In genomic region chr1:94919241-94920030, GRCh38 we compare ENCODE assay signal across 12 cellular contexts. TPM values are rescaled to one million over a fixed set of nuclear protein-coding genes. Genes with fewer than 3 reads are reported as not detected.
A peak's percentile ranks its signal among the peaks of the same experiment; 100 is the strongest.
DNase-seq lines count a peak whose midpoint lies in the region; ATAC-seq and TF ChIP-seq lines count a peak whose summit lies in the region.
"Had no signal": no experiment of that assay in that cellular context is flagged by ENCODE, and none has a peak within 500 bp of the region (broad histone marks: within the 10 kb centered on the region; RNA-seq: fewer than 3 reads in every experiment).

No MANE protein-coding gene starts in this region.

- H3K9me3 ChIP-seq in duodenal mucosa (ENCODE audit: control insufficient read depth in 1 of 2, low read length in 2 of 2) (no peaks in the 10 kb centered on the region), uterus (no peaks in the 10 kb centered on the region)

- no peak for ATAC-seq in activated CD4-positive, alpha-beta T cell treated with anti-CD3 and anti-CD28 coated beads for 36 hours
- ATAC-seq in GM21390 (IDR thresholded peaks at IDR 0.05; ENCODE audit: unreplicated experiment), result no peak

- H3K4me3 ChIP-seq in duodenal mucosa (ENCODE audit: low read depth in 1 of 2, low read length in 2 of 2), result peak overlapping the region; percentile 12 to 29
- no peak overlapping the region for H3K4me3 ChIP-seq in uterus

- TF ChIP-seq POLR2A in uterus (IDR thresholded peaks at IDR 0.05) (no peak), erythroblast (IDR thresholded peaks at IDR 0.05; ENCODE audit: low read length) (no peak)

- peaks cover 32 to 47% of the 10 kb centered on the region in 2 donors for H3K4me1 ChIP-seq in duodenal mucosa (ENCODE audit: control insufficient read depth in 1 of 2, insufficient read depth in 2 of 2, low read length in 2 of 2)
- H3K4me1 ChIP-seq in uterus, result peaks cover 15 to 18% of the 10 kb centered on the region in 2 donors

- H3K36me3 ChIP-seq in duodenal mucosa (ENCODE audit: control insufficient read depth in 1 of 2, insufficient read depth in 2 of 2, low read length in 2 of 2) (peaks cover 0 to 4% of the 10 kb centered on the region in 2 donors), uterus (no peaks in the 10 kb centered on the region)
- H3K36me3 ChIP-seq: WERI-Rb-1 had no signal

- H3K27me3 ChIP-seq in duodenal mucosa (ENCODE audit: control insufficient read depth in 1 of 2, insufficient read depth in 2 of 2, low read length in 2 of 2) (no peaks in the 10 kb centered on the region), uterus (no peaks in the 10 kb centered on the region)

- H3K27ac Mint-ChIP-seq in activated CD4-positive, alpha-beta T cell treated with anti-CD3 and anti-CD28 coated beads, Interleukin-2, amount 10 ng/mL, durations not matched to agents 24 days and 14 days, result peak overlapping the region; percentile 39
- H3K27ac Mint-ChIP-seq in activated CD4-positive, alpha-beta T cell treated with anti-CD3 and anti-CD28 coated beads for 36 hours, result no peak overlapping the region
- peak overlapping the region; percentile 62 for H3K27ac Mint-ChIP-seq in mesothelial cell of epicardium

- DNase-seq in activated CD4-positive, alpha-beta T cell treated with anti-CD3 and anti-CD28 coated beads, Interleukin-2, amount 10 ng/mL, durations not matched to agents 24 days and 14 days, result no peak
- DNase-seq in activated CD4-positive, alpha-beta T cell treated with anti-CD3 and anti-CD28 coated beads for 36 hours, result no peak
- no peak for DNase-seq in mesothelial cell of epicardium (ENCODE audit: low spot score in 2 of 2, unreplicated experiment in 2 of 2)
- no peak for DNase-seq in uterus
- DNase-seq in activated CD4-positive, CD25-positive, alpha-beta regulatory T cell (lab: John Stamatoyannopoulos, UW), result no peak
- no peak for DNase-seq in erythroblast (lab: John Stamatoyannopoulos, UW)
- DNase-seq: activated effector memory CD4-positive, alpha-beta T cell treated with Interleukin-2 at 50 U/mL for 16 hours; head of caudate nucleus; SHP77; WERI-Rb-1 had no signal

- no peak overlapping the region for H3K4me3 Mint-ChIP-seq in activated CD4-positive, alpha-beta T cell treated with anti-CD3 and anti-CD28 coated beads, Interleukin-2, amount 10 ng/mL, durations not matched to agents 24 days and 14 days
- H3K4me3 Mint-ChIP-seq in activated CD4-positive, alpha-beta T cell treated with anti-CD3 and anti-CD28 coated beads for 36 hours, result no peak overlapping the region
- H3K4me3 Mint-ChIP-seq in mesothelial cell of epicardium, result no peak overlapping the region

- CTCF ChIA-PET in activated CD4-positive, alpha-beta T cell treated with anti-CD3 and anti-CD28 coated beads for 36 hours (lab: Charles Lee), result no interaction called here

- no peaks in the 10 kb centered on the region for H3K9me3 Mint-ChIP-seq in activated CD4-positive, alpha-beta T cell treated with anti-CD3 and anti-CD28 coated beads, Interleukin-2, amount 10 ng/mL, durations not matched to agents 24 days and 14 days
- H3K9me3 Mint-ChIP-seq in activated CD4-positive, alpha-beta T cell treated with anti-CD3 and anti-CD28 coated beads for 36 hours (ENCODE audit: low read depth), result no peaks in the 10 kb centered on the region
- H3K9me3 Mint-ChIP-seq in mesothelial cell of epicardium, result no peaks in the 10 kb centered on the region

- no peaks in the 10 kb centered on the region for H3K4me1 Mint-ChIP-seq in activated CD4-positive, alpha-beta T cell treated with anti-CD3 and anti-CD28 coated beads, Interleukin-2, amount 10 ng/mL, durations not matched to agents 24 days and 14 days
- no peaks in the 10 kb centered on the region for H3K4me1 Mint-ChIP-seq in activated CD4-positive, alpha-beta T cell treated with anti-CD3 and anti-CD28 coated beads for 36 hours
- peaks cover 60% of the 10 kb centered on the region for H3K4me1 Mint-ChIP-seq in mesothelial cell of epicardium

- H3K36me3 Mint-ChIP-seq in activated CD4-positive, alpha-beta T cell treated with anti-CD3 and anti-CD28 coated beads, Interleukin-2, amount 10 ng/mL, durations not matched to agents 24 days and 14 days (ENCODE audit: low read depth), result no peaks in the 10 kb centered on the region
- no peaks in the 10 kb centered on the region for H3K36me3 Mint-ChIP-seq in activated CD4-positive, alpha-beta T cell treated with anti-CD3 and anti-CD28 coated beads for 36 hours (ENCODE audit: low read depth)
- peaks cover 8% of the 10 kb centered on the region for H3K36me3 Mint-ChIP-seq in mesothelial cell of epicardium

- intact Hi-C loops in activated CD4-positive, alpha-beta T cell treated with anti-CD3 and anti-CD28 coated beads, Interleukin-2, amount 10 ng/mL, durations not matched to agents 24 days and 14 days (cut with micrococcal nuclease), result loop anchor here (10.0 kb wide), 1 partner anchor 125 kb away; no protein-coding TSS in a partner anchor
- intact Hi-C loops in activated CD4-positive, alpha-beta T cell treated with anti-CD3 and anti-CD28 coated beads for 36 hours (cut with DNase I, micrococcal nuclease), result no loop called here
- intact Hi-C loops in uterus (cut with DNase I; ENCODE audit: low total_unique reads), result loop anchor here (10.0 kb wide), 2 partner anchors 65 to 105 kb away; no protein-coding TSS in a partner anchor

- POLR2A ChIA-PET in activated CD4-positive, alpha-beta T cell treated with anti-CD3 and anti-CD28 coated beads for 36 hours (lab: Charles Lee), result interaction anchor here (0.6 kb wide), 1 partner anchor 165 kb away, joined by 6 read pairs; no protein-coding TSS in a partner anchor

- H3K9ac ChIP-seq in duodenal mucosa (ENCODE audit: low read depth in 1 of 2, low read length in 2 of 2), result no peak overlapping the region

- peaks cover 10% of the 10 kb centered on the region for H3K27me3 Mint-ChIP-seq in activated CD4-positive, alpha-beta T cell treated with anti-CD3 and anti-CD28 coated beads, Interleukin-2, amount 10 ng/mL, durations not matched to agents 24 days and 14 days
- peaks cover 19% of the 10 kb centered on the region for H3K27me3 Mint-ChIP-seq in activated CD4-positive, alpha-beta T cell treated with anti-CD3 and anti-CD28 coated beads for 36 hours
- no peaks in the 10 kb centered on the region for H3K27me3 Mint-ChIP-seq in mesothelial cell of epicardium (ENCODE audit: low read depth)

- TF ChIP-seq CTCF in mesothelial cell of epicardium (IDR thresholded peaks at IDR 0.05; ENCODE audit: unreplicated experiment) (no peak), uterus (IDR thresholded peaks at IDR 0.05) (no peak)

- H3K27ac ChIP-seq in duodenal mucosa (ENCODE audit: low read depth, low read length), result no peak overlapping the region
- peak overlapping the region; percentile 25 to 95 for H3K27ac ChIP-seq in uterus
- H3K27ac ChIP-seq: WERI-Rb-1 had no signal

RNA-seq across cellular contexts. Expression of gene CNN3, which starts 7.5 kb away (rescaled TPM):
- 2.5 and 2.7 TPM in 2 replicates for total RNA-seq in activated CD4-positive, alpha-beta T cell treated with anti-CD3 and anti-CD28 coated beads, Interleukin-2, amount 10 ng/mL, durations not matched to agents 24 days and 14 days
- 1 to 10 TPM; 2.5 to 3.1 TPM for total RNA-seq in activated CD4-positive, alpha-beta T cell treated with anti-CD3 and anti-CD28 coated beads for 36 hours
- 241 to 260 TPM (median 247 TPM) in 3 replicates for total RNA-seq in mesothelial cell of epicardium
- total RNA-seq in uterus, result 100 to 1,000 TPM; 334 to 604 (median 452) TPM

Comparison
In these comparisons a context has a peak if more than half of its experiments do, and no peak if none do; other contexts are left out.
1. intact Hi-C loops: an anchor here in activated CD4-positive, alpha-beta T cell treated with anti-CD3 and anti-CD28 coated beads, Interleukin-2, amount 10 ng/mL, durations not matched to agents 24 days and 14 days (10.0 kb wide) and uterus (10.0 kb wide); none called in activated CD4-positive, alpha-beta T cell treated with anti-CD3 and anti-CD28 coated beads for 36 hours.
2. H3K4me3 ChIP-seq: peak in duodenal mucosa (2 of 2); none in uterus (0 of 2).
3. RNA of gene CNN3, which starts 7.5 kb away (total RNA-seq): 334 to 604 TPM in uterus and 241 to 260 TPM in mesothelial cell of epicardium; 2.5 to 3.1 TPM in activated CD4-positive, alpha-beta T cell treated with anti-CD3 and anti-CD28 coated beads for 36 hours and 2.5 to 2.7 TPM in activated CD4-positive, alpha-beta T cell treated with anti-CD3 and anti-CD28 coated beads, Interleukin-2, amount 10 ng/mL, durations not matched to agents 24 days and 14 days; every median in the first group is over 10 times any median in the second.